Comparison of ENCODE assay signal across 1 cellular context in genomic region chr17:27245230-27245696, GRCh38.
TF ChIP-seq lines count a peak whose summit lies in the region.

No MANE protein-coding gene starts in this region.

TF ChIP-seq in HepG2, 621 proteins besides CTCF, POLR2A, EP300 and RAD21 (continued from another document and continues in another):
- TF ChIP-seq ARID4A (CRISPR knock-in tag; IDR thresholded peaks at IDR 0.05; ENCODE audit: borderline replicate concordance) (peak; percentile 49; the same call in 1 of the 2 replicates), ZBTB42 (CRISPR knock-in tag; IDR thresholded peaks at IDR 0.05) (peak; percentile 97), ZNF414 (CRISPR knock-in tag; IDR thresholded peaks at IDR 0.05) (no peak), ZNF772 (CRISPR knock-in tag; IDR thresholded peaks at IDR 0.05) (no peak), ZNF615 (CRISPR knock-in tag; IDR thresholded peaks at IDR 0.05; ENCODE audit: borderline replicate concordance) (no peak), SNAPC4 (CRISPR knock-in tag; IDR thresholded peaks at IDR 0.05) (no peak), ZNF879 (CRISPR knock-in tag; IDR thresholded peaks at IDR 0.05) (no peak), MBD4 (IDR thresholded peaks at IDR 0.05; ENCODE audit: borderline replicate concordance, low read length) (no peak), SIN3A (IDR thresholded peaks at IDR 0.05; ENCODE audit: borderline replicate concordance, low read depth, low read length) (no peak), RORA (CRISPR knock-in tag; IDR thresholded peaks at IDR 0.05) (no peak), RFXANK (CRISPR knock-in tag; IDR thresholded peaks at IDR 0.05) (no peak), KDM5A (IDR thresholded peaks at IDR 0.05; ENCODE audit: borderline replicate concordance, low read length) (no peak), ZNF839 (CRISPR knock-in tag; IDR thresholded peaks at IDR 0.05; ENCODE audit: borderline replicate concordance) (no peak), PLRG1 (conservative IDR thresholded peaks at IDR 0.05) (no peak), ZNF562 (CRISPR knock-in tag; IDR thresholded peaks at IDR 0.05; ENCODE audit: borderline replicate concordance) (no peak), GLMP (CRISPR knock-in tag; IDR thresholded peaks at IDR 0.05; ENCODE audit: borderline replicate concordance) (no peak), ZNF407 (CRISPR knock-in tag; IDR thresholded peaks at IDR 0.05; ENCODE audit: not compliant biosample characterization) (no peak), ARID2 (CRISPR knock-in tag; IDR thresholded peaks at IDR 0.05; ENCODE audit: borderline replicate concordance) (no peak), KMT2A (CRISPR knock-in tag; IDR thresholded peaks at IDR 0.05) (0 out of 2 replicates have a peak, but pooled peaks have one; percentile 34), MIER3 (CRISPR knock-in tag; IDR thresholded peaks at IDR 0.05; ENCODE audit: borderline replicate concordance) (peak; percentile 62; the same call in 1 of the 2 replicates), ZNF609 (CRISPR knock-in tag; IDR thresholded peaks at IDR 0.05; ENCODE audit: borderline replicate concordance) (no peak), ZNF12 (CRISPR knock-in tag; IDR thresholded peaks at IDR 0.05) (no peak), HHEX (CRISPR knock-in tag; IDR thresholded peaks at IDR 0.05) (no peak), ZSCAN31 (CRISPR knock-in tag; IDR thresholded peaks at IDR 0.05; ENCODE audit: low read depth) (no peak), ZFP90 (CRISPR knock-in tag; IDR thresholded peaks at IDR 0.05; ENCODE audit: borderline replicate concordance) (no peak), ASH2L (IDR thresholded peaks at IDR 0.05; ENCODE audit: insufficient read length, low read depth, low read length) (no peak), LBX2 (CRISPR knock-in tag; IDR thresholded peaks at IDR 0.05; ENCODE audit: borderline replicate concordance) (no peak)
